18 cellular contexts compared by ENCODE assay signal in the genomic region with DNA sequence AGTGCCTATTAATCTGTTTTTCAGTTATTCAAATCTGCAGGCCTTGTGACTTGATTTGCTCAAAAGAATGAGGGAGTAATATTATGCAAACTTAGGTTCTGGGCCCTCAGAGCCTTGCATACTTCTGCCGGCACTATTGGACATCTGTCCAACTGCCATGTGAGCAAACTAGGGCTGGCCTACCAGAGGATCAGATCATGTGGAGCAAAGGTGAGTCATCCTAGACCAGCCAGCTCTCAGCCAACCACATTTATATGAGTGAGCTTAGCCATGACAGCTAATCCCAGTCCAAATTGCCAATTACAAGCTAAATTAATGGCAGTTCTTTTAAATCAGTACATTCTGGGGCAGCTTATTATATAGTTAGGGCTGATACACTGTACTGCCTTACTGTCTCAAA.
DNase-seq lines count a peak whose midpoint lies in the region; FAIRE-seq and TF ChIP-seq lines count a peak whose summit lies in the region.
"Had no signal": no experiment of that assay in that cellular context is flagged by ENCODE, and none has a peak within 500 bp of the region (broad histone marks: within the 10 kb centered on the region; RNA-seq: fewer than 3 reads in every experiment).

No MANE protein-coding gene starts in this region.

- no peaks in the 10 kb centered on the region for H3K4me1 ChIP-seq in testis
- H3K4me1 ChIP-seq: prostate gland had no signal

- DNase-seq in ACHN (peak; percentile 25), GM12891 (ENCODE audit: insufficient read length, low spot score) (no peak), RKO (ENCODE audit: low spot score) (peak; percentile 72), fibroblast of peridontal ligament (ENCODE audit: extremely low read depth) (peak; percentile 65), testis (no peak), COLO668 (lab: John Stamatoyannopoulos, UW; ENCODE audit: unreplicated experiment) (no peak), NCI-H146 (lab: John Stamatoyannopoulos, UW) (no peak), NCI-H345 treated with DMSO at 0.1 percent for 48 hours (lab: John Stamatoyannopoulos, UW; ENCODE audit: unreplicated experiment) (no peak)
- DNase-seq: activated B cell treated with CpG ODN at 0.5 μM for 24 hours; amygdala; endodermal cell; NCI-H1105 treated with DMSO at 0.1 percent for 48 hours; NCI-H774; stimulated activated CD4-positive, alpha-beta T cell treated with anti-CD3 and anti-CD28 coated beads, Interleukin-2, amount 100 ng/mL, for 48 hours; stimulated activated naive CD4-positive, alpha-beta T cell had no signal

- 92 to 93% methylated on average over 1 of the region's 1 CpG for WGBS in testis, 2 donors

- in situ Hi-C loops in ACHN (cut with HindIII; ENCODE audit: low pct_ligation_motif_present, low pct_unique_long_range_greater_than_20kb, low sequenced_read_pairs) = no loop called here

- no peaks in the 10 kb centered on the region for H3K9me3 ChIP-seq in testis
- H3K9me3 ChIP-seq: BLaER1, prostate gland had no signal

- TF ChIP-seq POLR2A in GM12891 (IDR thresholded peaks at IDR 0.05; ENCODE audit: low read depth, low read length) = no peak
- no peak for TF ChIP-seq POLR2A in testis (IDR thresholded peaks at IDR 0.05)

- intact Hi-C loops in testis (cut with DNase I; ENCODE audit: low total_unique reads) = no loop called here

- no peak overlapping the region for H3K4me3 ChIP-seq in testis
- H3K4me3 ChIP-seq: BLaER1, prostate gland, SK-N-MC had no signal

- no peak overlapping the region for H3K27ac ChIP-seq in testis
- H3K27ac ChIP-seq: BLaER1, prostate gland, SK-N-MC had no signal

- no peak for TF ChIP-seq CTCF in testis (IDR thresholded peaks at IDR 0.05)

- H3K36me3 ChIP-seq in testis (ENCODE audit: low read depth, missing control alignments) = no peaks in the 10 kb centered on the region
- H3K36me3 ChIP-seq: BLaER1, prostate gland had no signal

- FAIRE-seq in GM12891 (lab: Jason Lieb, UNC) = peak; percentile 16

- no peaks in the 10 kb centered on the region for H3K27me3 ChIP-seq in testis
- H3K27me3 ChIP-seq: BLaER1 had no signal

TF ChIP-seq in GM12891, 5 proteins besides CTCF, POLR2A, EP300 and RAD21:
- no peak for TF ChIP-seq PAX5 (IDR thresholded peaks at IDR 0.05; ENCODE audit: insufficient read depth, low read length, severe bottlenecking)

Comparison
In these comparisons a context has a peak if more than half of its experiments do, and no peak if none do; other contexts are left out.
1. DNase-seq: peak in ACHN (single experiment), RKO (single experiment) and fibroblast of peridontal ligament (single experiment); none in GM12891 (single experiment), testis (single experiment), COLO668 (single experiment), NCI-H146 (single experiment) and NCI-H345 treated with DMSO at 0.1 percent for 48 hours (single experiment).